Comparison of ENCODE assay signal across 17 cellular contexts in the genomic region with DNA sequence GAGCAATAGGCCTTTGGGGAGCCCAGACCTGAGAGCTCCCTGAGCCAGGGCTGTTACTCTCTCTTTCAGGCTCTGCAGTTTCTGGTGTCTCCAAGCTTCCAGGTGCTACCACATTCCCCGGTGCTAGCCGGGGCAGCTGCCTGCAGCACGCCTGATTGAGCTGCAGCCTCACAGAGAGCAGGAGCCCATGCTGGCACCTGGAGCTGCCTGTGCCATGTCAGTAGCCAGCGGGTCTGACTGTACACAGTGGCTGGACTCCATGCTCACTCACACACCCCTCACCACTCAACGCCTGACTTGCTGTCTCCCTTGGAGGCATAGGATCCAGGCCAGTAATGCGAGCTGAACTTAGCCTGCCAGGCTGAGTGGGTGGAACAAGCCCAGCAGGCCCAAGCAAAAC.
DNase-seq lines count a peak whose midpoint lies in the region; ATAC-seq and TF ChIP-seq lines count a peak whose summit lies in the region.
"Had no signal": no experiment of that assay in that cellular context is flagged by ENCODE, and none has a peak within 500 bp of the region (broad histone marks: within the 10 kb centered on the region; RNA-seq: fewer than 3 reads in every experiment).

No MANE protein-coding gene starts in this region.

- H3K27ac Mint-ChIP-seq in activated CD4-positive, alpha-beta T cell treated with anti-CD3 and anti-CD28 coated beads, Interleukin-2, amount 10 ng/mL, durations not matched to agents 7 days and 5 days, result no peak overlapping the region
- H3K27ac Mint-ChIP-seq: CD14-positive monocyte; CD4-positive, alpha-beta memory T cell had no signal

- intact Hi-C loops in cardiac septum (cut with DNase I), result no loop called here
- intact Hi-C loops in left cardiac atrium (cut with DNase I), result no loop called here
- intact Hi-C loops in lower lobe of right lung (cut with DNase I), result no loop called here
- intact Hi-C loops in upper lobe of right lung (cut with DNase I), result no loop called here

- peaks cover 14% of the 10 kb centered on the region for H3K9me3 Mint-ChIP-seq in activated CD4-positive, alpha-beta T cell treated with anti-CD3 and anti-CD28 coated beads, Interleukin-2, amount 10 ng/mL, durations not matched to agents 7 days and 5 days

- POLR2A ChIA-PET in activated CD4-positive, alpha-beta T cell treated with anti-CD3 and anti-CD28 coated beads, Interleukin-2, amount 10 ng/mL, durations not matched to agents 7 days and 5 days (lab: Charles Lee), result no interaction called here

- H3K27ac ChIP-seq in lower lobe of right lung, result no peak overlapping the region
- H3K27ac ChIP-seq in upper lobe of right lung, result no peak overlapping the region
- H3K27ac ChIP-seq: 22Rv1, A549, BLaER1, GM23248 had no signal

- ATAC-seq in left cardiac atrium (no peak), lower lobe of right lung (peak; percentile 24 to 54), upper lobe of right lung (peak; percentile 39)
- ATAC-seq: A549 had no signal

- peak; percentile 72 for DNase-seq in cardiac septum (ENCODE audit: low spot score)
- no peak for DNase-seq in left cardiac atrium
- no peak for DNase-seq in lower lobe of right lung
- no peak for DNase-seq in upper lobe of right lung
- DNase-seq in NCI-H187 (lab: John Stamatoyannopoulos, UW), result no peak
- no peak for DNase-seq in cerebellar cortex (ENCODE audit: low spot score)
- DNase-seq in activated CD4-positive, alpha-beta T cell treated with anti-CD3 and anti-CD28 coated beads, Interleukin-2, amount 10 ng/mL, durations not matched to agents 7 days and 5 days, result no peak
- DNase-seq: CD4-positive, alpha-beta memory T cell; DMS153; DMS79; GDM1; GM23248 had no signal

- TF ChIP-seq CTCF in lower lobe of right lung (IDR thresholded peaks at IDR 0.05) (no peak), upper lobe of right lung (IDR thresholded peaks at IDR 0.05) (no peak)

- no peaks in the 10 kb centered on the region for H3K4me1 Mint-ChIP-seq in activated CD4-positive, alpha-beta T cell treated with anti-CD3 and anti-CD28 coated beads, Interleukin-2, amount 10 ng/mL, durations not matched to agents 7 days and 5 days
- H3K4me1 Mint-ChIP-seq: CD14-positive monocyte; CD4-positive, alpha-beta memory T cell had no signal

- CTCF ChIA-PET in activated CD4-positive, alpha-beta T cell treated with anti-CD3 and anti-CD28 coated beads, Interleukin-2, amount 10 ng/mL, durations not matched to agents 7 days and 5 days (lab: Charles Lee), result no interaction called here

- H3K36me3 Mint-ChIP-seq in activated CD4-positive, alpha-beta T cell treated with anti-CD3 and anti-CD28 coated beads, Interleukin-2, amount 10 ng/mL, durations not matched to agents 7 days and 5 days (ENCODE audit: low read depth), result no peaks in the 10 kb centered on the region
- H3K36me3 Mint-ChIP-seq: CD14-positive monocyte; CD4-positive, alpha-beta memory T cell had no signal

- H3K4me1 ChIP-seq in lower lobe of right lung (no peaks in the 10 kb centered on the region), upper lobe of right lung (no peaks in the 10 kb centered on the region)
- H3K4me1 ChIP-seq: A549, BLaER1, HAP-1 had no signal

- H3K9me3 ChIP-seq in lower lobe of right lung (no peaks in the 10 kb centered on the region), upper lobe of right lung (peaks cover 2% of the 10 kb centered on the region)
- H3K9me3 ChIP-seq: A549, HAP-1 had no signal

- H3K27me3 Mint-ChIP-seq in activated CD4-positive, alpha-beta T cell treated with anti-CD3 and anti-CD28 coated beads, Interleukin-2, amount 10 ng/mL, durations not matched to agents 7 days and 5 days, result no peaks in the 10 kb centered on the region
- H3K27me3 Mint-ChIP-seq: CD4-positive, alpha-beta memory T cell had no signal

- H3K36me3 ChIP-seq in lower lobe of right lung, result no peaks in the 10 kb centered on the region
- H3K36me3 ChIP-seq in upper lobe of right lung, result no peaks in the 10 kb centered on the region
- H3K36me3 ChIP-seq: BLaER1, HAP-1 had no signal

- no peak overlapping the region for H3K4me3 ChIP-seq in lower lobe of right lung
- no peak overlapping the region for H3K4me3 ChIP-seq in upper lobe of right lung
- H3K4me3 ChIP-seq: A549, BLaER1, GM23248, HAP-1 had no signal

- H3K27me3 ChIP-seq in lower lobe of right lung (ENCODE audit: low read depth), result no peaks in the 10 kb centered on the region
- H3K27me3 ChIP-seq in upper lobe of right lung, result no peaks in the 10 kb centered on the region
- H3K27me3 ChIP-seq: BLaER1 had no signal

- H3K4me3 Mint-ChIP-seq in activated CD4-positive, alpha-beta T cell treated with anti-CD3 and anti-CD28 coated beads, Interleukin-2, amount 10 ng/mL, durations not matched to agents 7 days and 5 days, result no peak overlapping the region
- H3K4me3 Mint-ChIP-seq: CD14-positive monocyte; CD4-positive, alpha-beta memory T cell had no signal

Comparison
In these comparisons a context has a peak if more than half of its experiments do, and no peak if none do; other contexts are left out.
1. ATAC-seq: peak in lower lobe of right lung (2 of 2) and upper lobe of right lung (single experiment); none in left cardiac atrium (0 of 2).